1 cellular context compared by ENCODE assay signal in the genomic region with DNA sequence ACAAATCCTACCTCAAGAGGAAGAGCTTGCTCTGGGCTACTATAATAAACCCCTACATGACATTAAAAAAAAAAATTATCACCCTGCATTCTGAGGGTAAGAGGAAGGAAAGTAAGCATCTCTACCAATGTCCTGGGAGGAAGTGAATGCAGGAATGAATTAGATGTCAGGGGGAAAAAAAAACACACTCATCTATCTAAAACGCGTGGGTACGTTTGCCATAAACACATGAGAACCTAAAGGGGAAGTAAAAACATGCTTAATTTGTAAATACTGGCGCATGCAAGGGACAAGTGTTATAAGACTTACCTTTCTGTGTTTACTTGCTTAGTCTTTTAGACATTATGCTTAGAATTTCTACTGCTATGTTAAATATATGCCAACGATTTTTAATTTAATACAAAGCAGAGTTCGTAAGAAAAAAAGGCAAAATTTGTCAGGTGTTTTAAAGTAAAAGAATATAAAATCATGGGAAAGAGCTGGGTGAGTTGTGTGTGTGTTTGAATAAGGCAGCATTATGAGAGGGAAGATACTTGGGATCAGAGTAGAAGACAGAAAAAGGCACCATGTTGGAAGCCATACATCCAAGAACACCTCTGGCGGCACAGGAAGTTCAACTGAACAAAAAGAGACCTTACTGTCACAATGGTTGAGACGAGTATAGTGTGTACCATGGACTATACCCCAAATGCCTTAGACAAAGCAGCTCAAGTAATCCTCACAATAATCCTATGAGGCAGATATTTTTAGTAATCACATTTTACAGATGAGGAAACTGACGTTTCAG.
TF ChIP-seq lines count a peak whose summit lies in the region.

No MANE protein-coding gene starts in this region.

TF ChIP-seq in WTC11, 78 proteins besides CTCF, POLR2A, EP300 and RAD21:
- TF ChIP-seq, protein P1, sequence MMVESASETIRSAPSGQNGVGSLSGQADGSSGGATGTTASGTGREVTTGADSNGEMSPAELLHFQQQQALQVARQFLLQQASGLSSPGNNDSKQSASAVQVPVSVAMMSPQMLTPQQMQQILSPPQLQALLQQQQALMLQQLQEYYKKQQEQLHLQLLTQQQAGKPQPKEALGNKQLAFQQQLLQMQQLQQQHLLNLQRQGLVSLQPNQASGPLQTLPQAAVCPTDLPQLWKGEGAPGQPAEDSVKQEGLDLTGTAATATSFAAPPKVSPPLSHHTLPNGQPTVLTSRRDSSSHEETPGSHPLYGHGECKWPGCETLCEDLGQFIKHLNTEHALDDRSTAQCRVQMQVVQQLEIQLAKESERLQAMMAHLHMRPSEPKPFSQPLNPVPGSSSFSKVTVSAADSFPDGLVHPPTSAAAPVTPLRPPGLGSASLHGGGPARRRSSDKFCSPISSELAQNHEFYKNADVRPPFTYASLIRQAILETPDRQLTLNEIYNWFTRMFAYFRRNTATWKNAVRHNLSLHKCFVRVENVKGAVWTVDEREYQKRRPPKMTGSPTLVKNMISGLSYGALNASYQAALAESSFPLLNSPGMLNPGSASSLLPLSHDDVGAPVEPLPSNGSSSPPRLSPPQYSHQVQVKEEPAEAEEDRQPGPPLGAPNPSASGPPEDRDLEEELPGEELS (CRISPR knock-in tag; IDR thresholded peaks at IDR 0.05) = no peak
- TF ChIP-seq HMGXB4 (CRISPR knock-in tag; IDR thresholded peaks at IDR 0.05) (no peak), ATF1 (CRISPR knock-in tag; IDR thresholded peaks at IDR 0.05) (no peak), TP53 (CRISPR knock-in tag; IDR thresholded peaks at IDR 0.05) (no peak), AR (CRISPR knock-in tag; IDR thresholded peaks at IDR 0.05) (no peak), CBFB (CRISPR knock-in tag; IDR thresholded peaks at IDR 0.05; ENCODE audit: low read depth) (no peak), SP1 (CRISPR knock-in tag; conservative IDR thresholded peaks at IDR 0.05) (no peak), RORB (CRISPR knock-in tag; IDR thresholded peaks at IDR 0.05) (no peak), FOXP1 (CRISPR knock-in tag; IDR thresholded peaks at IDR 0.05; ENCODE audit: borderline replicate concordance) (no peak), ZNF423 (CRISPR knock-in tag; IDR thresholded peaks at IDR 0.05) (no peak), NR3C1 (CRISPR knock-in tag; conservative IDR thresholded peaks at IDR 0.05; ENCODE audit: low read depth) (no peak), EMX1 (CRISPR knock-in tag; IDR thresholded peaks at IDR 0.05) (no peak), TCF7 (CRISPR knock-in tag; IDR thresholded peaks at IDR 0.05; ENCODE audit: low read depth) (no peak), KAT7 (CRISPR knock-in tag; IDR thresholded peaks at IDR 0.05; ENCODE audit: borderline replicate concordance) (no peak), MXD4 (CRISPR knock-in tag; IDR thresholded peaks at IDR 0.05; ENCODE audit: borderline replicate concordance) (no peak), MYBL2 (CRISPR knock-in tag; IDR thresholded peaks at IDR 0.05) (no peak)
- TF ChIP-seq, protein P2, sequence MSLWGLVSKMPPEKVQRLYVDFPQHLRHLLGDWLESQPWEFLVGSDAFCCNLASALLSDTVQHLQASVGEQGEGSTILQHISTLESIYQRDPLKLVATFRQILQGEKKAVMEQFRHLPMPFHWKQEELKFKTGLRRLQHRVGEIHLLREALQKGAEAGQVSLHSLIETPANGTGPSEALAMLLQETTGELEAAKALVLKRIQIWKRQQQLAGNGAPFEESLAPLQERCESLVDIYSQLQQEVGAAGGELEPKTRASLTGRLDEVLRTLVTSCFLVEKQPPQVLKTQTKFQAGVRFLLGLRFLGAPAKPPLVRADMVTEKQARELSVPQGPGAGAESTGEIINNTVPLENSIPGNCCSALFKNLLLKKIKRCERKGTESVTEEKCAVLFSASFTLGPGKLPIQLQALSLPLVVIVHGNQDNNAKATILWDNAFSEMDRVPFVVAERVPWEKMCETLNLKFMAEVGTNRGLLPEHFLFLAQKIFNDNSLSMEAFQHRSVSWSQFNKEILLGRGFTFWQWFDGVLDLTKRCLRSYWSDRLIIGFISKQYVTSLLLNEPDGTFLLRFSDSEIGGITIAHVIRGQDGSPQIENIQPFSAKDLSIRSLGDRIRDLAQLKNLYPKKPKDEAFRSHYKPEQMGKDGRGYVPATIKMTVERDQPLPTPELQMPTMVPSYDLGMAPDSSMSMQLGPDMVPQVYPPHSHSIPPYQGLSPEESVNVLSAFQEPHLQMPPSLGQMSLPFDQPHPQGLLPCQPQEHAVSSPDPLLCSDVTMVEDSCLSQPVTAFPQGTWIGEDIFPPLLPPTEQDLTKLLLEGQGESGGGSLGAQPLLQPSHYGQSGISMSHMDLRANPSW (CRISPR knock-in tag; conservative IDR thresholded peaks at IDR 0.05; ENCODE audit: low read depth) = no peak
- TF ChIP-seq, protein P3, sequence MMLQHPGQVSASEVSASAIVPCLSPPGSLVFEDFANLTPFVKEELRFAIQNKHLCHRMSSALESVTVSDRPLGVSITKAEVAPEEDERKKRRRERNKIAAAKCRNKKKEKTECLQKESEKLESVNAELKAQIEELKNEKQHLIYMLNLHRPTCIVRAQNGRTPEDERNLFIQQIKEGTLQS (CRISPR knock-in tag; conservative IDR thresholded peaks at IDR 0.05) = no peak
- TF ChIP-seq, protein P4, sequence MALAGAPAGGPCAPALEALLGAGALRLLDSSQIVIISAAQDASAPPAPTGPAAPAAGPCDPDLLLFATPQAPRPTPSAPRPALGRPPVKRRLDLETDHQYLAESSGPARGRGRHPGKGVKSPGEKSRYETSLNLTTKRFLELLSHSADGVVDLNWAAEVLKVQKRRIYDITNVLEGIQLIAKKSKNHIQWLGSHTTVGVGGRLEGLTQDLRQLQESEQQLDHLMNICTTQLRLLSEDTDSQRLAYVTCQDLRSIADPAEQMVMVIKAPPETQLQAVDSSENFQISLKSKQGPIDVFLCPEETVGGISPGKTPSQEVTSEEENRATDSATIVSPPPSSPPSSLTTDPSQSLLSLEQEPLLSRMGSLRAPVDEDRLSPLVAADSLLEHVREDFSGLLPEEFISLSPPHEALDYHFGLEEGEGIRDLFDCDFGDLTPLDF (CRISPR knock-in tag; IDR thresholded peaks at IDR 0.05) = no peak
- TF ChIP-seq, protein P5, sequence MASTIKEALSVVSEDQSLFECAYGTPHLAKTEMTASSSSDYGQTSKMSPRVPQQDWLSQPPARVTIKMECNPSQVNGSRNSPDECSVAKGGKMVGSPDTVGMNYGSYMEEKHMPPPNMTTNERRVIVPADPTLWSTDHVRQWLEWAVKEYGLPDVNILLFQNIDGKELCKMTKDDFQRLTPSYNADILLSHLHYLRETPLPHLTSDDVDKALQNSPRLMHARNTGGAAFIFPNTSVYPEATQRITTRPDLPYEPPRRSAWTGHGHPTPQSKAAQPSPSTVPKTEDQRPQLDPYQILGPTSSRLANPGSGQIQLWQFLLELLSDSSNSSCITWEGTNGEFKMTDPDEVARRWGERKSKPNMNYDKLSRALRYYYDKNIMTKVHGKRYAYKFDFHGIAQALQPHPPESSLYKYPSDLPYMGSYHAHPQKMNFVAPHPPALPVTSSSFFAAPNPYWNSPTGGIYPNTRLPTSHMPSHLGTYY (CRISPR knock-in tag; IDR thresholded peaks at IDR 0.05) = no peak
